Comparison of ENCODE assay signal across 14 cellular contexts in the genomic region with DNA sequence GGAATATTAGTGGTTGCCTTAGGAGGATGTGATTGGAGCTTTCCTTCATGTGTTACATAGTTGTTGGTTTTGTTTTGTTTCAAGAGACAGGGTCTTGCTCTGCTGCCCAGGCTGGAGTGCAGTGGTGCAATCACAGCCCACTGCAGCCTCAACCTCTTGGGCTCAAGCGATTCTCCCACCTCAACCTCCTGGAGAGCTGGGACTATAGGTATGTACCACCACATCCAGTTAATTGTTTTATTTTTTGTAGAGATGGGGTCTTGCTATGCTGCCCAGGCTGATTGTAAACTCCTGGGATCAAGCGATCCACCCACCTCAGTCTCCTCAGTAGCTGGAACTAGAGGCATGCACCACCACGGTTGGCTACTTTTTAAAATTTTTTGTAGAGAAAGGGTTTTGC.
DNase-seq lines count a peak whose midpoint lies in the region; ATAC-seq and TF ChIP-seq lines count a peak whose summit lies in the region.
"Had no signal": no experiment of that assay in that cellular context is flagged by ENCODE, and none has a peak within 500 bp of the region (broad histone marks: within the 10 kb centered on the region; RNA-seq: fewer than 3 reads in every experiment).

No MANE protein-coding gene starts in this region.

- H3K79me1 ChIP-seq in neuronal stem cell (ENCODE audit: low read depth, low read length), result no peaks in the 10 kb centered on the region

- CTCF ChIA-PET in HEK293 (lab: Yijun Ruan, JAX), result no interaction called here
- CTCF ChIA-PET in WTC11 (lab: Charles Lee), result no interaction called here

- no peak overlapping the region for H3K23ac ChIP-seq in neuronal stem cell (ENCODE audit: low read depth, low read length, poor library complexity)

- no peak overlapping the region for H3K4ac ChIP-seq in neuronal stem cell (ENCODE audit: low read length)

- H2AK5ac ChIP-seq in neuronal stem cell (ENCODE audit: low read depth, low read length), result no peak overlapping the region

- intact Hi-C loops in spleen (cut with DNase I; ENCODE audit: low total_unique reads), result no loop called here

- no peak overlapping the region for H3K14ac ChIP-seq in neuronal stem cell (ENCODE audit: low read length)

- no peak overlapping the region for H3K27ac Mint-ChIP-seq in WTC11
- H3K27ac Mint-ChIP-seq: CD4-positive, alpha-beta memory T cell; HFFc6 had no signal

- H3K4me1 ChIP-seq in HEK293 (ENCODE audit: control insufficient read depth, insufficient read depth, low read length) (no peaks in the 10 kb centered on the region), neuronal stem cell (ENCODE audit: control insufficient read depth in 2 of 2, insufficient read depth in 1 of 2, low read depth in 1 of 2, low read length in 2 of 2) (no peaks in the 10 kb centered on the region), spleen (no peaks in the 10 kb centered on the region)

- H4K8ac ChIP-seq in neuronal stem cell (ENCODE audit: low read depth, low read length), result no peak overlapping the region

- H3K9me3 Mint-ChIP-seq in WTC11, result peaks cover 9% of the 10 kb centered on the region
- H3K9me3 Mint-ChIP-seq: HFFc6 had no signal

- H2BK5ac ChIP-seq in neuronal stem cell (ENCODE audit: low read length), result no peak overlapping the region

- H3K4me2 ChIP-seq in neuronal stem cell (ENCODE audit: insufficient read depth, low read length, poor library complexity, severe bottlenecking), result no peak overlapping the region

- POLR2A ChIA-PET in HEK293 (lab: Yijun Ruan, JAX), result no interaction called here
- POLR2A ChIA-PET in WTC11 (lab: Charles Lee), result no interaction called here

- no peak overlapping the region for H3K4me3 Mint-ChIP-seq in WTC11
- H3K4me3 Mint-ChIP-seq: CD4-positive, alpha-beta memory T cell; HFFc6 had no signal

- no peak for TF ChIP-seq CTCF in HEK293 (tag by site-specific recombination; IDR thresholded peaks at IDR 0.05)
- TF ChIP-seq CTCF in WTC11 (IDR thresholded peaks at IDR 0.05), result no peak
- no peak for TF ChIP-seq CTCF in spleen (IDR thresholded peaks at IDR 0.05 in 8 of 11, conservative IDR thresholded peaks at IDR 0.05 in 3 of 11)

- no peaks in the 10 kb centered on the region for H3K27me3 ChIP-seq in neuronal stem cell (ENCODE audit: control insufficient read depth in 3 of 3, insufficient read depth in 3 of 3, low read depth in 1 of 3, low read length in 3 of 3)
- no peaks in the 10 kb centered on the region for H3K27me3 ChIP-seq in spleen (replicated peaks in 1 of 7)

- TF ChIP-seq POLR2A in spleen (IDR thresholded peaks at IDR 0.05), result no peak

- no CpG with 5 or more reads among the region's 3 CpGs for WGBS in neuronal stem cell (ENCODE audit: extremely low coverage in 2 of 2, insufficient read length in 2 of 2, insufficient replicate concordance in 1 of 2), 2 donors
- 91 to 100% (median 97%) methylated on average over 3 of the region's 3 CpGs for WGBS in spleen, 5 donors

- no peak for ATAC-seq in WTC11
- no peak for ATAC-seq in HG03108 (IDR thresholded peaks at IDR 0.05; ENCODE audit: unreplicated experiment)

- H3K36me3 ChIP-seq in HEK293 (ENCODE audit: control insufficient read depth in 2 of 2, insufficient read depth in 1 of 2, low read length in 2 of 2), result no peaks in the 10 kb centered on the region
- H3K36me3 ChIP-seq in neuronal stem cell (replicated peaks in 1 of 2; ENCODE audit: control insufficient read depth in 2 of 2, insufficient read depth in 2 of 2, low read length in 2 of 2), result no peaks in the 10 kb centered on the region
- H3K36me3 ChIP-seq in spleen, result no peaks in the 10 kb centered on the region

- H3K4me3 ChIP-seq in HEK293 (ENCODE audit: low read depth, low read length) (no peak overlapping the region), neuronal stem cell (ENCODE audit: low read length in 2 of 2) (no peak overlapping the region), spleen (no peak overlapping the region)
- H3K4me3 ChIP-seq: GM23248 had no signal

- DNase-seq in WTC11 (ENCODE audit: low spot score), result no peak
- no peak for DNase-seq in neuronal stem cell (ENCODE audit: low spot score)
- peak; percentile 11 for DNase-seq in spleen
- DNase-seq in activated CD4-positive, CD25-positive, alpha-beta regulatory T cell (lab: John Stamatoyannopoulos, UW), result no peak
- DNase-seq: C1 segment of cervical spinal cord; CD4-positive, alpha-beta memory T cell; COR-L47; DMS153; DND-41; GM23248; H7; HFFc6 had no signal

- H2BK15ac ChIP-seq in neuronal stem cell (ENCODE audit: low read length), result no peak overlapping the region

- H3K4me1 Mint-ChIP-seq in WTC11, result no peaks in the 10 kb centered on the region
- H3K4me1 Mint-ChIP-seq: CD4-positive, alpha-beta memory T cell had no signal

- H2AFZ ChIP-seq in neuronal stem cell (ENCODE audit: low read length), result no peak overlapping the region
- H2AFZ ChIP-seq: GM23248 had no signal

- H3K9ac ChIP-seq in neuronal stem cell (ENCODE audit: low read depth, low read length, poor library complexity), result no peak overlapping the region
- H3K9ac ChIP-seq: GM23248 had no signal

- H3K27me3 Mint-ChIP-seq in WTC11 (ENCODE audit: low read depth), result no peaks in the 10 kb centered on the region
- H3K27me3 Mint-ChIP-seq: CD4-positive, alpha-beta memory T cell had no signal

- H3K18ac ChIP-seq in neuronal stem cell (ENCODE audit: low read length), result no peak overlapping the region

- H2BK12ac ChIP-seq in neuronal stem cell (ENCODE audit: low read length), result no peak overlapping the region

- H2BK120ac ChIP-seq in neuronal stem cell (ENCODE audit: low read depth, low read length), result peak overlapping the region; percentile 54

- H3K9me3 ChIP-seq in HEK293 (ENCODE audit: control insufficient read depth, insufficient read depth, low read depth, low read length), result no peaks in the 10 kb centered on the region
- peaks cover 0 to 4% of the 10 kb centered on the region in 2 donors for H3K9me3 ChIP-seq in neuronal stem cell (replicated peaks in 1 of 2; ENCODE audit: control insufficient read depth in 2 of 2, insufficient read depth in 1 of 2, low read depth in 1 of 2, low read length in 2 of 2)
- H3K9me3 ChIP-seq in spleen, result peaks cover 0 to 13% (median 9%) of the 10 kb centered on the region in 8 donors

- H4K91ac ChIP-seq in neuronal stem cell (ENCODE audit: low read depth, low read length, poor library complexity), result no peak overlapping the region

- H3K27ac ChIP-seq in HEK293 (ENCODE audit: extremely low read depth, low read depth, low read length) (no peak overlapping the region), neuronal stem cell (replicated peaks; ENCODE audit: low read length) (no peak overlapping the region), spleen (no peak overlapping the region)
- H3K27ac ChIP-seq: GM23248 had no signal

- no peaks in the 10 kb centered on the region for H3K36me3 Mint-ChIP-seq in WTC11
- H3K36me3 Mint-ChIP-seq: CD4-positive, alpha-beta memory T cell had no signal

TF ChIP-seq in HEK293, 187 proteins besides CTCF, POLR2A, EP300 and RAD21 (continues in another document):
- TF ChIP-seq, protein P1, sequence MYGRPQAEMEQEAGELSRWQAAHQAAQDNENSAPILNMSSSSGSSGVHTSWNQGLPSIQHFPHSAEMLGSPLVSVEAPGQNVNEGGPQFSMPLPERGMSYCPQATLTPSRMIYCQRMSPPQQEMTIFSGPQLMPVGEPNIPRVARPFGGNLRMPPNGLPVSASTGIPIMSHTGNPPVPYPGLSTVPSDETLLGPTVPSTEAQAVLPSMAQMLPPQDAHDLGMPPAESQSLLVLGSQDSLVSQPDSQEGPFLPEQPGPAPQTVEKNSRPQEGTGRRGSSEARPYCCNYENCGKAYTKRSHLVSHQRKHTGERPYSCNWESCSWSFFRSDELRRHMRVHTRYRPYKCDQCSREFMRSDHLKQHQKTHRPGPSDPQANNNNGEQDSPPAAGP (tag by site-specific recombination; IDR thresholded peaks at IDR 0.05), result no peak
- TF ChIP-seq ZFP3 (tag by site-specific recombination; IDR thresholded peaks at IDR 0.05; ENCODE audit: low read depth), result no peak
- TF ChIP-seq, protein P2, sequence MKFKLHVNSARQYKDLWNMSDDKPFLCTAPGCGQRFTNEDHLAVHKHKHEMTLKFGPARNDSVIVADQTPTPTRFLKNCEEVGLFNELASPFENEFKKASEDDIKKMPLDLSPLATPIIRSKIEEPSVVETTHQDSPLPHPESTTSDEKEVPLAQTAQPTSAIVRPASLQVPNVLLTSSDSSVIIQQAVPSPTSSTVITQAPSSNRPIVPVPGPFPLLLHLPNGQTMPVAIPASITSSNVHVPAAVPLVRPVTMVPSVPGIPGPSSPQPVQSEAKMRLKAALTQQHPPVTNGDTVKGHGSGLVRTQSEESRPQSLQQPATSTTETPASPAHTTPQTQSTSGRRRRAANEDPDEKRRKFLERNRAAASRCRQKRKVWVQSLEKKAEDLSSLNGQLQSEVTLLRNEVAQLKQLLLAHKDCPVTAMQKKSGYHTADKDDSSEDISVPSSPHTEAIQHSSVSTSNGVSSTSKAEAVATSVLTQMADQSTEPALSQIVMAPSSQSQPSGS (tag by site-specific recombination; IDR thresholded peaks at IDR 0.05; ENCODE audit: low read depth), result no peak
- TF ChIP-seq ZNF114 (tag by site-specific recombination; IDR thresholded peaks at IDR 0.05), result no peak

TF ChIP-seq in WTC11, 78 proteins besides CTCF, POLR2A, EP300 and RAD21:
- no peak for TF ChIP-seq ZNF219 (CRISPR knock-in tag; IDR thresholded peaks at IDR 0.05; ENCODE audit: borderline replicate concordance)
- TF ChIP-seq ZNF671 (CRISPR knock-in tag; IDR thresholded peaks at IDR 0.05), result no peak
- peak; percentile 52; the same call in 1 of the 2 replicates for TF ChIP-seq ZNF121 (CRISPR knock-in tag; IDR thresholded peaks at IDR 0.05)
- TF ChIP-seq JUN (CRISPR knock-in tag; IDR thresholded peaks at IDR 0.05), result no peak
- TF ChIP-seq IRF2 (CRISPR knock-in tag; IDR thresholded peaks at IDR 0.05; ENCODE audit: borderline replicate concordance, low read depth), result no peak
- no peak for TF ChIP-seq ZBTB21 (CRISPR knock-in tag; IDR thresholded peaks at IDR 0.05; ENCODE audit: borderline replicate concordance)
- TF ChIP-seq, protein P3, sequence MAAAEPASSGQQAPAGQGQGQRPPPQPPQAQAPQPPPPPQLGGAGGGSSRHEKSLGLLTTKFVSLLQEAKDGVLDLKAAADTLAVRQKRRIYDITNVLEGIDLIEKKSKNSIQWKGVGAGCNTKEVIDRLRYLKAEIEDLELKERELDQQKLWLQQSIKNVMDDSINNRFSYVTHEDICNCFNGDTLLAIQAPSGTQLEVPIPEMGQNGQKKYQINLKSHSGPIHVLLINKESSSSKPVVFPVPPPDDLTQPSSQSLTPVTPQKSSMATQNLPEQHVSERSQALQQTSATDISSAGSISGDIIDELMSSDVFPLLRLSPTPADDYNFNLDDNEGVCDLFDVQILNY (CRISPR knock-in tag; IDR thresholded peaks at IDR 0.05), result no peak
- no peak for TF ChIP-seq TEAD4 (CRISPR knock-in tag; IDR thresholded peaks at IDR 0.05)
- no peak for TF ChIP-seq GTF2I (CRISPR knock-in tag; conservative IDR thresholded peaks at IDR 0.05)
